ENCODE assay signal across 23 cellular contexts in the genomic region with DNA sequence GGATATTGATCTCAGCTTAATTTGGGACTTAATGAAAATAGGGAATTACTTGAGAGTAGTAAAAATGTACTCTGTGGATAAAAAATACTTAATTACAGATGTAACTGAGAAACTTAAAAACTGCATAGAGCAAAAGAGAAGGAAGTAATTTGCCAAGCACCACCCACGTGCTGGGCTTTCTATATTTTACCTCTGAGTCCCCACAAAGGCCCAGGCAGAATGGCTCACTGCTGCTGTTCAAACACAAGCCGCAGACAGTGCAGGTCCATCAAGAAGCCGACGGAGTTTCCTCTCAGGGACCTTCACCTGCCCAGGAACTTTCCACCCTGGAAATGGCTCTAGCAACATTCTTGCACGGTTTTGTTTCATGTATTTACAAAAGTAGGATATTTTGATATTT.
DNase-seq lines count a peak whose midpoint lies in the region; ATAC-seq, FAIRE-seq and TF ChIP-seq lines count a peak whose summit lies in the region.
"Had no signal": no experiment of that assay in that cellular context is flagged by ENCODE, and none has a peak within 500 bp of the region (broad histone marks: within the 10 kb centered on the region; RNA-seq: fewer than 3 reads in every experiment).

No MANE protein-coding gene starts in this region.

- peaks cover 19% of the 10 kb centered on the region for H3K4me1 Mint-ChIP-seq in activated T-helper 17 cell treated with anti-CD3 and anti-CD28 coated beads, Interleukin-2, amount 50 U/mL, for 72 hours

- ATAC-seq in HepG2 (peak; percentile 66), right lobe of liver (no peak), GM21390 (IDR thresholded peaks at IDR 0.05; ENCODE audit: unreplicated experiment) (no peak)
- peak; percentile 62 for ATAC-seq in activated T-helper 17 cell treated with anti-CD3 and anti-CD28 coated beads, Interleukin-2, amount 50 U/mL, for 72 hours (replicated peaks)
- ATAC-seq: Right ventricle myocardium inferior had no signal

- intact Hi-C loops in HepG2 (cut with micrococcal nuclease; ENCODE audit: unreplicated experiment) (no loop called here), right lobe of liver (cut with DNase I) (no loop called here)

- H3K36me3 Mint-ChIP-seq in activated T-helper 17 cell treated with anti-CD3 and anti-CD28 coated beads, Interleukin-2, amount 50 U/mL, for 72 hours (ENCODE audit: low read depth), result no peaks in the 10 kb centered on the region

- H4K20me1 ChIP-seq in HepG2 (ENCODE audit: insufficient read depth, low read length), result no peaks in the 10 kb centered on the region

- no TSS peak for BruUV-seq in HepG2 (replicated peaks; lab: Mats Ljungman, UMichigan)

- 0 out of 2 replicates have a peak overlapping the region, but pooled peaks have one; percentile 24 for H3K4me2 ChIP-seq in HepG2 (ENCODE audit: low read depth, low read length)

- H3K9me3 ChIP-seq in HepG2 (ENCODE audit: low read length) (peaks cover 7% of the 10 kb centered on the region; the same call in 1 of the 2 replicates), right lobe of liver (no peaks in the 10 kb centered on the region)
- H3K9me3 ChIP-seq: BE2C, MG63 had no signal

- H3K9me3 Mint-ChIP-seq in activated T-helper 17 cell treated with anti-CD3 and anti-CD28 coated beads, Interleukin-2, amount 50 U/mL, for 72 hours, result no peaks in the 10 kb centered on the region

- H3K4me3 ChIP-seq in HepG2 (replicated peaks in 1 of 3; ENCODE audit: insufficient read depth in 1 of 3, low read depth in 2 of 3, low read length in 3 of 3), result no peak overlapping the region
- no peak overlapping the region for H3K4me3 ChIP-seq in right lobe of liver
- H3K4me3 ChIP-seq: MG63 had no signal

- no peak for TF ChIP-seq RAD21 in HepG2 (CRISPR knock-in tag; IDR thresholded peaks at IDR 0.05)

- in situ Hi-C loops in HepG2 (cut with HindIII; ENCODE audit: extremely low pct_ligation_motif_present, low pct_unique_long_range_greater_than_20kb) (no loop called here), KBM-7 (cut with MboI; ENCODE audit: low pct_unique_long_range_greater_than_20kb, low sequenced_read_pairs) (no loop called here)

- no peak for DNase-seq in HepG2 (ENCODE audit: low spot score)
- no peak for DNase-seq in right lobe of liver
- DNase-seq in KBM-7, result peak; percentile 24
- DNase-seq in activated CD4-positive, CD25-positive, alpha-beta regulatory T cell (lab: John Stamatoyannopoulos, UW), result no peak
- no peak for DNase-seq in 8988T
- DNase-seq: BE2C, DMS53, GDM1, H9, HFFc6, MG63, NCI-H1105, NCI-H146, NCI-H2029, NCI-H2171 treated with DMSO at 0.1 percent for 48 hours, NCI-H524 treated with DMSO at 0.1 percent for 48 hours, NCI-H82, OCI-M1 had no signal

- H3K4me1 ChIP-seq in HepG2 (ENCODE audit: insufficient read depth, low read length), result peaks cover 22% of the 10 kb centered on the region
- H3K4me1 ChIP-seq in right lobe of liver, result no peaks in the 10 kb centered on the region
- H3K4me1 ChIP-seq: BE2C had no signal

- no peaks in the 10 kb centered on the region for H3K79me2 ChIP-seq in HepG2 (ENCODE audit: insufficient read depth, low read length)

- H3K36me3 ChIP-seq in HepG2 (replicated peaks in 1 of 2; ENCODE audit: control insufficient read depth in 1 of 2, insufficient read depth in 2 of 2, low read length in 2 of 2) (no peaks in the 10 kb centered on the region), right lobe of liver (no peaks in the 10 kb centered on the region)
- H3K36me3 ChIP-seq: BE2C, MG63 had no signal

- H3K27me3 ChIP-seq in HepG2 (ENCODE audit: control insufficient read depth in 1 of 2, insufficient read depth in 2 of 2, low read length in 2 of 2), result no peaks in the 10 kb centered on the region
- no peaks in the 10 kb centered on the region for H3K27me3 ChIP-seq in right lobe of liver
- H3K27me3 ChIP-seq: BE2C, MG63 had no signal

- no peak overlapping the region for H3K9ac ChIP-seq in HepG2 (ENCODE audit: insufficient read depth, low read depth, low read length)

- peak overlapping the region; percentile 28 for H3K4me3 Mint-ChIP-seq in activated T-helper 17 cell treated with anti-CD3 and anti-CD28 coated beads, Interleukin-2, amount 50 U/mL, for 72 hours
- H3K4me3 Mint-ChIP-seq: H9, HFFc6 had no signal

- H3K27me3 Mint-ChIP-seq in activated T-helper 17 cell treated with anti-CD3 and anti-CD28 coated beads, Interleukin-2, amount 50 U/mL, for 72 hours, result no peaks in the 10 kb centered on the region

- no peak overlapping the region for H3K27ac ChIP-seq in HepG2 (ENCODE audit: extremely low read length, insufficient read depth, low read length)
- no peak overlapping the region for H3K27ac ChIP-seq in right lobe of liver

- TF ChIP-seq CTCF in HepG2 (CRISPR knock-in tag; IDR thresholded peaks at IDR 0.05) (no peak), right lobe of liver (IDR thresholded peaks at IDR 0.05) (no peak)

- FAIRE-seq in HepG2 (lab: Jason Lieb, UNC), result no peak
- FAIRE-seq: GM19239, RCC 7860 had no signal

- H3K27ac Mint-ChIP-seq in activated T-helper 17 cell treated with anti-CD3 and anti-CD28 coated beads, Interleukin-2, amount 50 U/mL, for 72 hours, result peak overlapping the region; percentile 28
- H3K27ac Mint-ChIP-seq: HFFc6 had no signal

- POLR2A ChIA-PET in HepG2 (lab: Yijun Ruan, JAX), result no interaction called here

- WGBS in HepG2 (ENCODE audit: low lambda C conversion rate), result 6% methylated on average over 5 of the region's 5 CpGs
- WGBS in right lobe of liver (ENCODE audit: insufficient coverage, low coverage, low lambda C conversion rate, missing lambda C conversion rate), result 84% methylated on average over 4 of the region's 5 CpGs

- TF ChIP-seq EP300 in HepG2 (IDR thresholded peaks at IDR 0.05; ENCODE audit: low read depth in 2 of 2, low read length in 2 of 2) (no peak), HepG2 (CRISPR knock-in tag; IDR thresholded peaks at IDR 0.05; ENCODE audit: borderline replicate concordance) (no peak)

- no peak overlapping the region for H2AFZ ChIP-seq in HepG2 (ENCODE audit: low read length)

- CTCF ChIA-PET in HepG2 (lab: Yijun Ruan, JAX; ENCODE audit: low intra/inter-chr PET ratio, low total read pairs), result interaction anchor here (0.6 kb wide), 1 partner anchor 33 kb away, joined by 3 read pairs; no protein-coding TSS in a partner anchor

- TF ChIP-seq POLR2A in HepG2 (IDR thresholded peaks at IDR 0.05; ENCODE audit: insufficient read depth in 1 of 2, low read depth in 2 of 2, low read length in 2 of 2), result no peak
- TF ChIP-seq POLR2A in right lobe of liver (IDR thresholded peaks at IDR 0.05), result no peak

TF ChIP-seq in HepG2, 621 proteins besides CTCF, POLR2A, EP300 and RAD21:
- TF ChIP-seq, protein P1, sequence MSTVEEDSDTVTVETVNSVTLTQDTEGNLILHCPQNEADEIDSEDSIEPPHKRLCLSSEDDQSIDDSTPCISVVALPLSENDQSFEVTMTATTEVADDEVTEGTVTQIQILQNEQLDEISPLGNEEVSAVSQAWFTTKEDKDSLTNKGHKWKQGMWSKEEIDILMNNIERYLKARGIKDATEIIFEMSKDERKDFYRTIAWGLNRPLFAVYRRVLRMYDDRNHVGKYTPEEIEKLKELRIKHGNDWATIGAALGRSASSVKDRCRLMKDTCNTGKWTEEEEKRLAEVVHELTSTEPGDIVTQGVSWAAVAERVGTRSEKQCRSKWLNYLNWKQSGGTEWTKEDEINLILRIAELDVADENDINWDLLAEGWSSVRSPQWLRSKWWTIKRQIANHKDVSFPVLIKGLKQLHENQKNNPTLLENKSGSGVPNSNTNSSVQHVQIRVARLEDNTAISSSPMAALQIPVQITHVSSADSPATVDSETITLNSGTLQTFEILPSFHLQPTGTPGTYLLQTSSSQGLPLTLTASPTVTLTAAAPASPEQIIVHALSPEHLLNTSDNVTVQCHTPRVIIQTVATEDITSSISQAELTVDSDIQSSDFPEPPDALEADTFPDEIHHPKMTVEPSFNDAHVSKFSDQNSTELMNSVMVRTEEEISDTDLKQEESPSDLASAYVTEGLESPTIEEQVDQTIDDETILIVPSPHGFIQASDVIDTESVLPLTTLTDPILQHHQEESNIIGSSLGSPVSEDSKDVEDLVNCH (CRISPR knock-in tag; IDR thresholded peaks at IDR 0.05), result no peak
- no peak for TF ChIP-seq ZBTB2 (CRISPR knock-in tag; IDR thresholded peaks at IDR 0.05; ENCODE audit: low read depth)
- no peak for TF ChIP-seq NRL (CRISPR knock-in tag; IDR thresholded peaks at IDR 0.05; ENCODE audit: borderline replicate concordance)
- TF ChIP-seq CREM (IDR thresholded peaks at IDR 0.05), result no peak
- TF ChIP-seq CREM (CRISPR knock-in tag; IDR thresholded peaks at IDR 0.05), result no peak
- TF ChIP-seq THRA (CRISPR knock-in tag; IDR thresholded peaks at IDR 0.05; ENCODE audit: borderline replicate concordance), result no peak

Comparison
In these comparisons a context has a peak if more than half of its experiments do, and no peak if none do; other contexts are left out.
1. ATAC-seq: peak in HepG2 (single experiment) and activated T-helper 17 cell treated with anti-CD3 and anti-CD28 coated beads, Interleukin-2, amount 50 U/mL, for 72 hours (single experiment); none in right lobe of liver (0 of 4) and GM21390 (single experiment).